In genomic region chr22:39997421-39997820, GRCh38 we compare ENCODE assay signal across 1 cellular context.
TF ChIP-seq lines count a peak whose summit lies in the region.

No MANE protein-coding gene starts in this region.

TF ChIP-seq in WTC11, 78 proteins besides CTCF, POLR2A, EP300 and RAD21 (continued from another document):
- TF ChIP-seq ATF6 (CRISPR knock-in tag; IDR thresholded peaks at IDR 0.05) (no peak), ZNF425 (CRISPR knock-in tag; conservative IDR thresholded peaks at IDR 0.05) (no peak), ESRRA (CRISPR knock-in tag; IDR thresholded peaks at IDR 0.05; ENCODE audit: borderline replicate concordance) (no peak), ELF4 (CRISPR knock-in tag; IDR thresholded peaks at IDR 0.05; ENCODE audit: low read depth) (no peak), ZNF317 (CRISPR knock-in tag; IDR thresholded peaks at IDR 0.05; ENCODE audit: borderline replicate concordance, low read depth) (no peak), ZNF138 (CRISPR knock-in tag; conservative IDR thresholded peaks at IDR 0.05) (no peak), GRHL2 (CRISPR knock-in tag; IDR thresholded peaks at IDR 0.05; ENCODE audit: insufficient replicate concordance, severe bottlenecking) (no peak), E2F1 (CRISPR knock-in tag; IDR thresholded peaks at IDR 0.05) (no peak), ZNF232 (CRISPR knock-in tag; IDR thresholded peaks at IDR 0.05) (no peak), ERG (CRISPR knock-in tag; IDR thresholded peaks at IDR 0.05) (no peak), TCF7 (CRISPR knock-in tag; IDR thresholded peaks at IDR 0.05; ENCODE audit: low read depth) (no peak)
